8 cellular contexts compared by ENCODE assay signal in the genomic region with DNA sequence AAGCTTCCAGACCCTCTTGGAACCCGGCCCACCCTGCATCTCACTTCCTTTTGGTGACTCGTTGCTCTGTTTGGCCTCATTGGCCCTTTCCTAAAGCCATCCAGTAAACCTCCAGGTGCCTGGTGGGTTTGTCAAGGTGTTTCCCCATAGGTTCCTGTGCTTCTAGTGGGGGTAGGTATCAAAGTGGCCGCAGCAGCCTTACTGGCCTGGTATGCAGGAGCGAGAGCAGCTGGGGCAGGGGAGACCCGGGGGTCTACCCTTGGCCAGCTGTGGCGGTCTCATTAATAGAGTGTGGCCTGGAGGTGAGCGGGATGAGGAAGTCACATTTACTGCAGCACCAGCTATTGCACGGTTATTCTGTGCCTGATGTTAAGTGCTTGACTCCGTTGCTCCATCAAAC. TPM values are rescaled to one million over a fixed set of nuclear protein-coding genes. Genes with fewer than 3 reads are reported as not detected.
"Had no signal": no experiment of that assay in that cellular context is flagged by ENCODE, and none has a peak within 500 bp of the region (broad histone marks: within the 10 kb centered on the region; RNA-seq: fewer than 3 reads in every experiment).

No MANE protein-coding gene starts in this region.

- H3K4me3 ChIP-seq: GM12878 had no signal

- DNase-seq: GDM1, GF-D8 had no signal

- ATAC-seq: GM12878 had no signal

- FAIRE-seq: GM12878, GM12891, GM12892, GM18507, GM19239 had no signal

RNA-seq across cellular contexts. Expression of a gene that starts 4.1 kb away (rescaled TPM):
- total RNA-seq: G401, GM12878 had no signal
- polyA plus RNA-seq: GM12878 had no signal

RNA-seq across cellular contexts. Expression of a gene that starts 10.7 kb away (rescaled TPM):
- total RNA-seq: G401 had no signal
- polyA plus RNA-seq: GM12878 had no signal

RNA-seq across cellular contexts. Expression of a gene that starts 18.4 kb away (rescaled TPM):
- total RNA-seq: G401 had no signal

RNA-seq across cellular contexts. Expression of a gene that starts 27.4 kb away (rescaled TPM):
- total RNA-seq: G401 had no signal
- polyA plus RNA-seq: GM12878 had no signal
